Comparison of ENCODE assay signal across 20 cellular contexts in the genomic region with DNA sequence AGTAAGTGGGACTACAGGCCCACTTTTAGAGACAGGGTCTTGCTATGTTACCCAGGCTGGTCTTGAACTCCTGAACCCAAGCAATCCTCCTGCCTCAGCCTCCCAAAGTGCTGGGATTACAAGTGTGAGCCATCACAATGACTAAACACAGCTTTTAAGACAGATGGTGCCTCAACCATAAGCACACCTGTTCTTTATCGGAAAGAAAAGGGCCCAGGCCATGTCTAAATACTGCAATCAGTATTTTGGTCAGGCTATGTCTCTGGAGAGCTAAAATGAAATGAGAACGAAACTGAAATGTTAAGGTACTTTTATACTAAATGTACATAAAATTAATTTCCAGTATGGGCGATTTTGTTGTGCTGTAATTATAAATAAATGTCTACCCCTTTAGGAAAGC.
DNase-seq lines count a peak whose midpoint lies in the region; ATAC-seq and TF ChIP-seq lines count a peak whose summit lies in the region.
"Had no signal": no experiment of that assay in that cellular context is flagged by ENCODE, and none has a peak within 500 bp of the region (broad histone marks: within the 10 kb centered on the region; RNA-seq: fewer than 3 reads in every experiment).

No MANE protein-coding gene starts in this region.

- intact Hi-C loops in right cardiac atrium (cut with DNase I) (no loop called here), Right ventricle myocardium superior (cut with DNase I) (no loop called here), sigmoid colon (cut with DNase I) (no loop called here), vagina (cut with DNase I) (no loop called here), left colon (cut with DNase I, micrococcal nuclease) (no loop called here)

- ATAC-seq in right cardiac atrium (no peak), Right ventricle myocardium superior (ENCODE audit: poor library complexity) (no peak), left colon (no peak)
- ATAC-seq: activated T-cell treated with anti-CD3 and anti-CD28 coated beads, Interleukin-2, amount 50 U/mL, for 4 hours; HepG2 had no signal

- no peak for DNase-seq in right cardiac atrium
- no peak for DNase-seq in Right ventricle myocardium superior
- DNase-seq in fibroblast of lung (ENCODE audit: low read depth in 2 of 2) = no peak
- DNase-seq in sigmoid colon = no peak
- no peak for DNase-seq in vagina (ENCODE audit: extremely low spot score in 2 of 2)
- no peak for DNase-seq in AML-193 (lab: John Stamatoyannopoulos, UW)
- no peak for DNase-seq in left colon
- DNase-seq in NCI-H1105 (lab: John Stamatoyannopoulos, UW) = no peak
- DNase-seq: ACHN; activated CD4-positive, alpha-beta memory T cell treated with anti-CD3 and anti-CD28 coated beads for 36 hours; activated T-cell treated with anti-CD3 and anti-CD28 coated beads, Interleukin-2, amount 50 U/mL, for 4 hours; CD4-positive, alpha-beta memory T cell; DMS79 treated with DMSO at 0.1 percent for 48 hours; hippocampal formation; kidney; NCI-H1930; SHP77; stimulated activated naive CD4-positive, alpha-beta T cell had no signal

- TF ChIP-seq CTCF in fibroblast of lung (conservative IDR thresholded peaks at IDR 0.05 in 1 of 2, IDR thresholded peaks at IDR 0.05 in 1 of 2; ENCODE audit: low read depth in 1 of 2, low read length in 2 of 2) (no peak), sigmoid colon (IDR thresholded peaks at IDR 0.05) (no peak), vagina (IDR thresholded peaks at IDR 0.05) (no peak)

- peak overlapping the region; percentile 13 for H3K4me2 ChIP-seq in fibroblast of lung (ENCODE audit: extremely low read depth, insufficient read depth, low read length)

- 66% methylated on average over 3 of the region's 3 CpGs for WGBS in right cardiac atrium
- WGBS in sigmoid colon, 2 donors = 87% methylated on average over 3 of the region's 3 CpGs

- no peaks in the 10 kb centered on the region for H4K20me1 ChIP-seq in fibroblast of lung (ENCODE audit: control insufficient read depth, extremely low read depth, insufficient read depth, low read length)

- H3K36me3 ChIP-seq in fibroblast of lung (ENCODE audit: control insufficient read depth, insufficient read depth, low read length) (no peaks in the 10 kb centered on the region), sigmoid colon (no peaks in the 10 kb centered on the region), vagina (no peaks in the 10 kb centered on the region)
- H3K36me3 ChIP-seq: MG63 had no signal

- H3K9me3 ChIP-seq in right cardiac atrium (ENCODE audit: control insufficient read depth, low read length) (no peaks in the 10 kb centered on the region), fibroblast of lung (ENCODE audit: control insufficient read depth, insufficient read depth, low read depth, low read length) (no peaks in the 10 kb centered on the region), sigmoid colon (no peaks in the 10 kb centered on the region), vagina (no peaks in the 10 kb centered on the region)
- H3K9me3 ChIP-seq: MG63 had no signal

- H3K4me3 ChIP-seq in right cardiac atrium (ENCODE audit: low read length) = no peak overlapping the region
- H3K4me3 ChIP-seq in fibroblast of lung (replicated peaks in 1 of 4; ENCODE audit: control extremely low read depth in 1 of 4, insufficient read depth in 1 of 4, low read depth in 3 of 4, low read length in 4 of 4) = no peak overlapping the region
- no peak overlapping the region for H3K4me3 ChIP-seq in sigmoid colon
- H3K4me3 ChIP-seq in vagina = no peak overlapping the region
- H3K4me3 ChIP-seq: MG63 had no signal

- peak overlapping the region; percentile 46 for H2AFZ ChIP-seq in fibroblast of lung (ENCODE audit: low read length)

- no peaks in the 10 kb centered on the region for H3K79me2 ChIP-seq in fibroblast of lung (ENCODE audit: control insufficient read depth, insufficient read depth, low read length)

- H3K4me1 ChIP-seq in right cardiac atrium (ENCODE audit: control insufficient read depth, insufficient read depth, low read length) (peaks cover 12% of the 10 kb centered on the region), fibroblast of lung (ENCODE audit: control insufficient read depth, extremely low read depth, insufficient read depth, low read length) (peaks cover 6% of the 10 kb centered on the region), sigmoid colon (peaks cover 0 to 13% (median 4%) of the 10 kb centered on the region in 4 donors), vagina (peaks cover 10% of the 10 kb centered on the region)

- TF ChIP-seq POLR2A in sigmoid colon (IDR thresholded peaks at IDR 0.05) (no peak), vagina (IDR thresholded peaks at IDR 0.05) (no peak)

- H3K9ac ChIP-seq in fibroblast of lung (ENCODE audit: insufficient read depth, low read length) = no peak overlapping the region

- H3K27me3 ChIP-seq in right cardiac atrium (ENCODE audit: control insufficient read depth, insufficient read depth) = no peaks in the 10 kb centered on the region
- H3K27me3 ChIP-seq in fibroblast of lung (ENCODE audit: control insufficient read depth, insufficient read depth, low read length) = no peaks in the 10 kb centered on the region
- no peaks in the 10 kb centered on the region for H3K27me3 ChIP-seq in sigmoid colon
- no peaks in the 10 kb centered on the region for H3K27me3 ChIP-seq in vagina
- H3K27me3 ChIP-seq: MG63 had no signal

- H3K27ac ChIP-seq in right cardiac atrium (ENCODE audit: low read length) = peak overlapping the region; percentile 87
- H3K27ac ChIP-seq in fibroblast of lung (ENCODE audit: insufficient read depth, low read length) = no peak overlapping the region
- H3K27ac ChIP-seq in sigmoid colon = peak overlapping the region; percentile 21 to 73 (median 40)
- H3K27ac ChIP-seq in vagina = peak overlapping the region; percentile 20

- TF ChIP-seq EP300 in sigmoid colon (IDR thresholded peaks at IDR 0.05) = no peak
